Comparison of ENCODE assay signal across 1 cellular context in genomic region chr17:82840431-82840831, GRCh38.
TF ChIP-seq lines count a peak whose summit lies in the region.

No MANE protein-coding gene starts in this region.

TF ChIP-seq in H1, 55 proteins besides CTCF, POLR2A, EP300 and RAD21:
- TF ChIP-seq SP2 (IDR thresholded peaks at IDR 0.05; ENCODE audit: low read length) (no peak), CREB1 (IDR thresholded peaks at IDR 0.05) (no peak), SIX5 (IDR thresholded peaks at IDR 0.05; ENCODE audit: low read depth, low read length) (no peak), E2F6 (IDR thresholded peaks at IDR 0.05) (no peak), CHD1 (IDR thresholded peaks at IDR 0.05; ENCODE audit: low read depth, low read length) (no peak), RNF2 (IDR thresholded peaks at IDR 0.05; ENCODE audit: borderline replicate concordance, low read depth, low read length, missing control alignments, poor library complexity, severe bottlenecking) (no peak), CHD2 (IDR thresholded peaks at IDR 0.05; ENCODE audit: low read length) (no peak), SIRT6 (IDR thresholded peaks at IDR 0.05; ENCODE audit: low read length) (no peak), EZH2 (IDR thresholded peaks at IDR 0.05; ENCODE audit: low read depth, low read length, severe bottlenecking) (no peak), YY1 (IDR thresholded peaks at IDR 0.05; ENCODE audit: low read depth, low read length) (no peak), FOSL1 (IDR thresholded peaks at IDR 0.05; ENCODE audit: insufficient read depth, low read depth, low read length) (no peak), BACH1 (IDR thresholded peaks at IDR 0.05; ENCODE audit: low read length) (no peak)
